17 cellular contexts compared by ENCODE assay signal in genomic region chr17:1542316-1542715, GRCh38. TPM values are rescaled to one million over a fixed set of nuclear protein-coding genes. Genes with fewer than 3 reads are reported as not detected.
A peak's percentile ranks its signal among the peaks of the same experiment; 100 is the strongest.
DNase-seq lines count a peak whose midpoint lies in the region; ATAC-seq and TF ChIP-seq lines count a peak whose summit lies in the region.
"Had no signal": no experiment of that assay in that cellular context is flagged by ENCODE, and none has a peak within 500 bp of the region (broad histone marks: within the 10 kb centered on the region; RNA-seq: fewer than 3 reads in every experiment).

No MANE protein-coding gene starts in this region.

- H3K27me3 Mint-ChIP-seq in MCF 10A (ENCODE audit: insufficient read depth, unreplicated experiment): no peaks in the 10 kb centered on the region
- H3K27me3 Mint-ChIP-seq: B cell; CD4-positive, alpha-beta T cell had no signal

- no peak overlapping the region for H3K4me3 Mint-ChIP-seq in MCF 10A (ENCODE audit: unreplicated experiment)
- H3K4me3 Mint-ChIP-seq: B cell; CD4-positive, alpha-beta T cell; GM23338 had no signal

- H3K4me3 ChIP-seq in breast epithelium (no peak overlapping the region), lower lobe of right lung (no peak overlapping the region)
- H3K4me3 ChIP-seq: GM12878, GM23338 had no signal

- H3K27me3 ChIP-seq in breast epithelium (no peaks in the 10 kb centered on the region), lower lobe of right lung (ENCODE audit: low read depth) (no peaks in the 10 kb centered on the region)

- no peak for TF ChIP-seq POLR2A in breast epithelium (IDR thresholded peaks at IDR 0.05)

- H3K36me3 Mint-ChIP-seq in MCF 10A (ENCODE audit: insufficient read depth, unreplicated experiment): peaks cover 61% of the 10 kb centered on the region

- no peak for DNase-seq in MCF 10A (ENCODE audit: unreplicated experiment)
- no peak for DNase-seq in breast epithelium (ENCODE audit: low spot score in 2 of 2)
- peak; percentile 44 for DNase-seq in NCI-H2227 treated with DMSO at 0.1 percent for 48 hours (lab: John Stamatoyannopoulos, UW)
- DNase-seq in lower lobe of right lung: peak; percentile 6
- peak; percentile 15 for DNase-seq in posterior vena cava (ENCODE audit: low spot score)
- DNase-seq in activated CD4-positive, CD25-positive, alpha-beta regulatory T cell (lab: John Stamatoyannopoulos, UW): no peak
- no peak for DNase-seq in stimulated activated naive CD4-positive, alpha-beta T cell (lab: John Stamatoyannopoulos, UW)
- DNase-seq: 8988T; C1 segment of cervical spinal cord; Calu3; CD4-positive, alpha-beta T cell; DMS 273 treated with DMSO at 0.1 percent for 48 hours; H7 had no signal

- H3K4me1 ChIP-seq in breast epithelium (no peaks in the 10 kb centered on the region), lower lobe of right lung (no peaks in the 10 kb centered on the region)

- H3K4me1 Mint-ChIP-seq in MCF 10A (ENCODE audit: insufficient read depth, unreplicated experiment): peaks cover 10% of the 10 kb centered on the region
- H3K4me1 Mint-ChIP-seq: B cell had no signal

- peak overlapping the region; percentile 77 for H3K27ac Mint-ChIP-seq in MCF 10A (ENCODE audit: low read depth, unreplicated experiment)
- H3K27ac Mint-ChIP-seq: B cell; CD4-positive, alpha-beta T cell; GM23338 had no signal

- BruUV-seq in MCF 10A (replicated peaks; lab: Mats Ljungman, UMichigan): no TSS peak

- intact Hi-C loops in MCF 10A (cut with micrococcal nuclease) (no loop called here), breast epithelium (cut with DNase I; ENCODE audit: low total_unique reads) (no loop called here), lower lobe of right lung (cut with DNase I) (no loop called here), posterior vena cava (cut with DNase I) (no loop called here)

- TF ChIP-seq CTCF in MCF 10A (IDR thresholded peaks at IDR 0.05; ENCODE audit: unreplicated experiment) (no peak), breast epithelium (IDR thresholded peaks at IDR 0.05) (no peak), lower lobe of right lung (IDR thresholded peaks at IDR 0.05) (no peak)

- H3K9me3 ChIP-seq in breast epithelium (no peaks in the 10 kb centered on the region), lower lobe of right lung (no peaks in the 10 kb centered on the region)

- no peak for ATAC-seq in lower lobe of right lung
- no peak for ATAC-seq in activated CD4-positive, CD25-positive, alpha-beta regulatory T cell treated with anti-CD3 and anti-CD28 coated beads, Interleukin-2, amount 50 U/mL, for 24 hours
- ATAC-seq: GM12878, GM23338 had no signal

- H3K9me3 Mint-ChIP-seq in MCF 10A (ENCODE audit: unreplicated experiment): no peaks in the 10 kb centered on the region
- H3K9me3 Mint-ChIP-seq: CD4-positive, alpha-beta T cell; GM23338 had no signal

- H3K27ac ChIP-seq in breast epithelium (no peak overlapping the region), lower lobe of right lung (no peak overlapping the region)

- POLR2A ChIA-PET in MCF 10A (lab: Yijun Ruan, JAX): interaction anchor here (1.4 kb wide), 1 partner anchor 27 kb away, joined by 3 read pairs; no protein-coding TSS in a partner anchor

- CTCF ChIA-PET in MCF 10A (lab: Yijun Ruan, JAX): no interaction called here

- H3K36me3 ChIP-seq in breast epithelium: no peaks in the 10 kb centered on the region
- peaks cover 100% of the 10 kb centered on the region for H3K36me3 ChIP-seq in lower lobe of right lung

RNA-seq across cellular contexts. Expression of gene PITPNA, which starts 20.3 kb away (rescaled TPM):
- total RNA-seq in MCF 10A (2022) (79.6 and 99.8 TPM in 2 replicates), breast epithelium (10 to 100 TPM; 24.6 to 37.7 (median 28.8) TPM), lower lobe of right lung (71.3 TPM), posterior vena cava (10 to 100 TPM; 68.4 to 90.3 TPM)

RNA-seq across cellular contexts. Expression of gene INPP5K, which starts 25.9 kb away (rescaled TPM):
- total RNA-seq in MCF 10A (2022) (25.5 and 28.9 TPM in 2 replicates), breast epithelium (100 to 1,000 TPM in 1 of 3 donors, 10 to 100 TPM in 2; 75.2 to 177 (median 88.8) TPM), lower lobe of right lung (57.9 TPM), posterior vena cava (10 to 100 TPM; 23.5 to 25.2 TPM)

RNA-seq across cellular contexts. Expression of gene MYO1C, which starts 49.8 kb away (rescaled TPM):
- 175 and 216 TPM in 2 replicates for total RNA-seq in MCF 10A (2022)
- 100 to 1,000 TPM in 2 of 3 donors, 10 to 100 TPM in 1; 99.5 to 235 (median 137) TPM for total RNA-seq in breast epithelium
- 213 TPM for total RNA-seq in lower lobe of right lung
- total RNA-seq in posterior vena cava: 100 to 1,000 TPM; 270 to 381 TPM

Comparison
In these comparisons a context has a peak if more than half of its experiments do, and no peak if none do; other contexts are left out.
1. DNase-seq: peak in NCI-H2227 treated with DMSO at 0.1 percent for 48 hours (single experiment), lower lobe of right lung (single experiment) and posterior vena cava (single experiment); none in MCF 10A (single experiment), breast epithelium (0 of 2), activated CD4-positive, CD25-positive, alpha-beta regulatory T cell (0 of 4) and stimulated activated naive CD4-positive, alpha-beta T cell (0 of 6).